ENCODE assay signal across 36 cellular contexts in the genomic region with DNA sequence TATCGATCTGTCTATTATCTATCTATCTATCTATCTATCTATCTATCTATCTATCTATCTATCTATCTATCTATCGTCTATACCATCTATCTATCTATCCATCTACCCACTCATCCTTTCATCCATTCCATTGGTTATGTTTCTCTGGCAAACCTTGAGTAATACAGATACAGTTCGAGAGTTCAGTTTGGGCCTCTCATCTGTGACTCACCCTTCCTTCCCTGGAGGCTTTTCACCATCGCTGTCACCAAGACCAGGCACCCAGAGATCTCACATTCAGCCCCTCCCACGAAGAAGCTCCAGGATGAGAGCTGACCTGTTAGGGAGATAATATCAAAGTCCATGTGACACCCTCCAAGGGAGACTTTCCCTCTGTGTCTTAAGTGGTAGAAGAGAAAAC.
"Had no signal": no experiment of that assay in that cellular context is flagged by ENCODE, and none has a peak within 500 bp of the region (broad histone marks: within the 10 kb centered on the region; RNA-seq: fewer than 3 reads in every experiment).

No MANE protein-coding gene starts in this region.

- H3K36me3 ChIP-seq: adrenal gland, esophagus muscularis mucosa, WERI-Rb-1 had no signal

- DNase-seq: activated B cell treated with CpG ODN at 0.5 μM for 24 hours; activated CD4-positive, alpha-beta memory T cell treated with anti-CD3 and anti-CD28 coated beads for 36 hours; activated CD4-positive, alpha-beta T cell treated with anti-CD3 and anti-CD28 coated beads for 36 hours; activated CD4-positive, alpha-beta T cell treated with anti-CD3 and anti-CD28 coated beads, Interleukin-2, amount 10 ng/mL, durations not matched to agents 24 days and 14 days; activated CD4-positive, CD25-positive, alpha-beta regulatory T cell treated with anti-CD3 and anti-CD28 coated beads, Interleukin-2, amount 50 U/mL, for 72 hours; activated CD8-positive, alpha-beta memory T cell treated with anti-CD3 and anti-CD28 coated beads, Interleukin-2, amount 10 ng/mL, durations not matched to agents 7 days and 5 days; activated CD8-positive, alpha-beta memory T cell treated with anti-CD3 and anti-CD28 coated beads, Interleukin-2, amount 50 U/mL, for 4 hours; activated CD8-positive, alpha-beta T cell treated with anti-CD3 and anti-CD28 coated beads, Interleukin-2, amount 10 ng/mL, durations not matched to agents 7 days and 5 days; activated effector memory CD4-positive, alpha-beta T cell treated with anti-CD3 and anti-CD28 coated beads, Interleukin-2, amount 50 U/mL, for 16 hours; activated naive CD4-positive, alpha-beta T cell treated with anti-CD3 and anti-CD28 coated beads for 36 hours; activated naive CD8-positive, alpha-beta T cell treated with anti-CD3 and anti-CD28 coated beads for 36 hours; activated naive CD8-positive, alpha-beta T cell treated with anti-CD3 and anti-CD28 coated beads, Interleukin-2, amount 50 U/mL, for 24 hours; activated T-cell treated with anti-CD3 and anti-CD28 coated beads, Interleukin-2, amount 50 U/mL, for 1 hour; activated T-cell treated with anti-CD3 and anti-CD28 coated beads, Interleukin-2, amount 50 U/mL, for 48 hours; adrenal gland; amygdala; aorta; body of pancreas; dorsolateral prefrontal cortex; effector memory CD4-positive, alpha-beta T cell; endodermal cell; erythroblast; head of caudate nucleus; hippocampal formation; T-helper 17 cell; T1000; WERI-Rb-1 had no signal

- H3K27ac ChIP-seq: adrenal gland, body of pancreas, coronary artery, dorsolateral prefrontal cortex, esophagus muscularis mucosa, WERI-Rb-1 had no signal

- H3K27ac Mint-ChIP-seq: activated B cell treated with CpG ODN at 0.5 μM for 24 hours; activated CD4-positive, alpha-beta memory T cell treated with anti-CD3 and anti-CD28 coated beads for 36 hours; activated CD4-positive, alpha-beta T cell treated with anti-CD3 and anti-CD28 coated beads for 36 hours; activated CD4-positive, alpha-beta T cell treated with anti-CD3 and anti-CD28 coated beads, Interleukin-2, amount 10 ng/mL, durations not matched to agents 24 days and 14 days; activated CD8-positive, alpha-beta memory T cell treated with anti-CD3 and anti-CD28 coated beads, Interleukin-2, amount 10 ng/mL, durations not matched to agents 7 days and 5 days; activated CD8-positive, alpha-beta T cell treated with anti-CD3 and anti-CD28 coated beads, Interleukin-2, amount 10 ng/mL, durations not matched to agents 7 days and 5 days; activated naive CD4-positive, alpha-beta T cell treated with anti-CD3 and anti-CD28 coated beads for 36 hours; activated naive CD4-positive, alpha-beta T cell treated with anti-CD3 and anti-CD28 coated beads, Interleukin-2, amount 50 U/mL, for 24 hours; activated naive CD8-positive, alpha-beta T cell treated with anti-CD3 and anti-CD28 coated beads for 36 hours; activated naive CD8-positive, alpha-beta T cell treated with anti-CD3 and anti-CD28 coated beads, Interleukin-2, amount 50 U/mL, for 24 hours; activated T-helper 1 cell treated with anti-CD3 and anti-CD28 coated beads, Interleukin-12 subunit alpha, Interleukin-12 subunit beta, Interleukin-2, Interleukin-4 antibody, amounts not matched to agents 30 ng/mL and 10 ng/mL and 1 ng/mL, durations not matched to agents 14 hours and 24 hours and 36 hours; activated T-helper 2 cell treated with anti-CD3 and anti-CD28 coated beads, Interferon-gamma antibody, Interleukin-2, Interleukin-4, amounts not matched to agents 10 μg/mL and 5 μg/mL and 100 μg/mL, durations not matched to agents 14 hours and 24 hours and 36 hours; dendritic cell treated with granulocyte-macrophage colony-stimulating factor and Interleukin-4, amounts not matched to agents 40 ng/mL and 50 ng/mL, for 4 days; endodermal cell; T-helper 17 cell; T-helper 2 cell treated with Interferon-gamma antibody and Interleukin-4, amounts not matched to agents 5 μg/mL and 100 μg/mL, for 36 hours had no signal

- H3K27me3 ChIP-seq: adrenal gland, body of pancreas, dorsolateral prefrontal cortex, esophagus muscularis mucosa had no signal

- H3K36me3 Mint-ChIP-seq: activated CD4-positive, alpha-beta memory T cell treated with anti-CD3 and anti-CD28 coated beads for 36 hours; activated CD8-positive, alpha-beta memory T cell treated with anti-CD3 and anti-CD28 coated beads, Interleukin-2, amount 10 ng/mL, durations not matched to agents 7 days and 5 days; activated naive CD4-positive, alpha-beta T cell treated with anti-CD3 and anti-CD28 coated beads, Interleukin-2, amount 50 U/mL, for 24 hours; activated naive CD8-positive, alpha-beta T cell treated with anti-CD3 and anti-CD28 coated beads for 36 hours had no signal

- ATAC-seq: activated CD4-positive, alpha-beta T cell treated with anti-CD3 and anti-CD28 coated beads for 36 hours; activated CD8-positive, alpha-beta memory T cell treated with anti-CD3 and anti-CD28 coated beads, Interleukin-2, amount 10 ng/mL, durations not matched to agents 7 days and 5 days; activated CD8-positive, alpha-beta T cell treated with anti-CD3 and anti-CD28 coated beads, Interleukin-2, amount 10 ng/mL, durations not matched to agents 7 days and 5 days; activated naive CD8-positive, alpha-beta T cell treated with anti-CD3 and anti-CD28 coated beads, Interleukin-2, amount 50 U/mL, for 24 hours; body of pancreas; T-helper 17 cell had no signal

- H3K9me3 Mint-ChIP-seq: activated B cell treated with CpG ODN at 0.5 μM for 24 hours; activated CD4-positive, alpha-beta memory T cell treated with anti-CD3 and anti-CD28 coated beads for 36 hours; activated CD4-positive, alpha-beta T cell treated with anti-CD3 and anti-CD28 coated beads, Interleukin-2, amount 10 ng/mL, durations not matched to agents 24 days and 14 days; activated naive CD8-positive, alpha-beta T cell treated with anti-CD3 and anti-CD28 coated beads for 36 hours; activated naive CD8-positive, alpha-beta T cell treated with anti-CD3 and anti-CD28 coated beads, Interleukin-2, amount 50 U/mL, for 24 hours; activated T-helper 1 cell treated with anti-CD3 and anti-CD28 coated beads, Interleukin-12 subunit alpha, Interleukin-12 subunit beta, Interleukin-2, Interleukin-4 antibody, amounts not matched to agents 30 ng/mL and 10 ng/mL and 1 ng/mL, durations not matched to agents 14 hours and 24 hours and 36 hours; activated T-helper 2 cell treated with anti-CD3 and anti-CD28 coated beads, Interferon-gamma antibody, Interleukin-2, Interleukin-4, amounts not matched to agents 10 μg/mL and 5 μg/mL and 100 μg/mL, durations not matched to agents 14 hours and 24 hours and 36 hours; dendritic cell treated with granulocyte-macrophage colony-stimulating factor and Interleukin-4, amounts not matched to agents 40 ng/mL and 50 ng/mL, for 4 days; endodermal cell; T-helper 2 cell treated with Interferon-gamma antibody and Interleukin-4, amounts not matched to agents 5 μg/mL and 100 μg/mL, for 36 hours had no signal

- H3K4me3 Mint-ChIP-seq: activated B cell treated with CpG ODN at 0.5 μM for 24 hours; activated CD4-positive, alpha-beta memory T cell treated with anti-CD3 and anti-CD28 coated beads for 36 hours; activated CD4-positive, alpha-beta T cell treated with anti-CD3 and anti-CD28 coated beads for 36 hours; activated CD4-positive, alpha-beta T cell treated with anti-CD3 and anti-CD28 coated beads, Interleukin-2, amount 10 ng/mL, durations not matched to agents 24 days and 14 days; activated CD8-positive, alpha-beta memory T cell treated with anti-CD3 and anti-CD28 coated beads, Interleukin-2, amount 10 ng/mL, durations not matched to agents 7 days and 5 days; activated CD8-positive, alpha-beta T cell treated with anti-CD3 and anti-CD28 coated beads, Interleukin-2, amount 10 ng/mL, durations not matched to agents 7 days and 5 days; activated naive CD4-positive, alpha-beta T cell treated with anti-CD3 and anti-CD28 coated beads for 36 hours; activated naive CD4-positive, alpha-beta T cell treated with anti-CD3 and anti-CD28 coated beads, Interleukin-2, amount 50 U/mL, for 24 hours; activated naive CD8-positive, alpha-beta T cell treated with anti-CD3 and anti-CD28 coated beads for 36 hours; activated naive CD8-positive, alpha-beta T cell treated with anti-CD3 and anti-CD28 coated beads, Interleukin-2, amount 50 U/mL, for 24 hours; activated T-helper 1 cell treated with anti-CD3 and anti-CD28 coated beads, Interleukin-12 subunit alpha, Interleukin-12 subunit beta, Interleukin-2, Interleukin-4 antibody, amounts not matched to agents 30 ng/mL and 10 ng/mL and 1 ng/mL, durations not matched to agents 14 hours and 24 hours and 36 hours; central memory CD8-positive, alpha-beta T cell; dendritic cell treated with granulocyte-macrophage colony-stimulating factor and Interleukin-4, amounts not matched to agents 40 ng/mL and 50 ng/mL, for 4 days; endodermal cell; T-helper 17 cell; T-helper 2 cell treated with Interferon-gamma antibody and Interleukin-4, amounts not matched to agents 5 μg/mL and 100 μg/mL, for 36 hours had no signal

- H3K4me1 ChIP-seq: adrenal gland, body of pancreas, esophagus muscularis mucosa had no signal

- H3K4me1 Mint-ChIP-seq: activated B cell treated with CpG ODN at 0.5 μM for 24 hours; activated CD4-positive, alpha-beta T cell treated with anti-CD3 and anti-CD28 coated beads for 36 hours; activated CD4-positive, alpha-beta T cell treated with anti-CD3 and anti-CD28 coated beads, Interleukin-2, amount 10 ng/mL, durations not matched to agents 24 days and 14 days; activated CD8-positive, alpha-beta memory T cell treated with anti-CD3 and anti-CD28 coated beads, Interleukin-2, amount 10 ng/mL, durations not matched to agents 7 days and 5 days; activated naive CD4-positive, alpha-beta T cell treated with anti-CD3 and anti-CD28 coated beads, Interleukin-2, amount 50 U/mL, for 24 hours; activated naive CD8-positive, alpha-beta T cell treated with anti-CD3 and anti-CD28 coated beads for 36 hours; activated naive CD8-positive, alpha-beta T cell treated with anti-CD3 and anti-CD28 coated beads, Interleukin-2, amount 50 U/mL, for 24 hours; central memory CD8-positive, alpha-beta T cell; T-helper 17 cell had no signal

- FAIRE-seq: frontal cortex had no signal

- H3K27me3 Mint-ChIP-seq: activated B cell treated with CpG ODN at 0.5 μM for 24 hours; activated CD4-positive, alpha-beta memory T cell treated with anti-CD3 and anti-CD28 coated beads for 36 hours; activated CD4-positive, alpha-beta T cell treated with anti-CD3 and anti-CD28 coated beads for 36 hours; activated CD4-positive, alpha-beta T cell treated with anti-CD3 and anti-CD28 coated beads, Interleukin-2, amount 10 ng/mL, durations not matched to agents 24 days and 14 days; activated CD8-positive, alpha-beta memory T cell treated with anti-CD3 and anti-CD28 coated beads, Interleukin-2, amount 10 ng/mL, durations not matched to agents 7 days and 5 days; activated naive CD4-positive, alpha-beta T cell treated with anti-CD3 and anti-CD28 coated beads, Interleukin-2, amount 50 U/mL, for 24 hours; activated naive CD8-positive, alpha-beta T cell treated with anti-CD3 and anti-CD28 coated beads for 36 hours; activated naive CD8-positive, alpha-beta T cell treated with anti-CD3 and anti-CD28 coated beads, Interleukin-2, amount 50 U/mL, for 24 hours; central memory CD8-positive, alpha-beta T cell; dendritic cell treated with granulocyte-macrophage colony-stimulating factor and Interleukin-4, amounts not matched to agents 40 ng/mL and 50 ng/mL, for 4 days; T-helper 17 cell had no signal

- H3K9me3 ChIP-seq: adrenal gland, body of pancreas, esophagus muscularis mucosa had no signal

- H3K4me3 ChIP-seq: adrenal gland, body of pancreas, coronary artery, dorsolateral prefrontal cortex, esophagus muscularis mucosa had no signal
